Comparison of ENCODE assay signal across 1 cellular context in the genomic region with DNA sequence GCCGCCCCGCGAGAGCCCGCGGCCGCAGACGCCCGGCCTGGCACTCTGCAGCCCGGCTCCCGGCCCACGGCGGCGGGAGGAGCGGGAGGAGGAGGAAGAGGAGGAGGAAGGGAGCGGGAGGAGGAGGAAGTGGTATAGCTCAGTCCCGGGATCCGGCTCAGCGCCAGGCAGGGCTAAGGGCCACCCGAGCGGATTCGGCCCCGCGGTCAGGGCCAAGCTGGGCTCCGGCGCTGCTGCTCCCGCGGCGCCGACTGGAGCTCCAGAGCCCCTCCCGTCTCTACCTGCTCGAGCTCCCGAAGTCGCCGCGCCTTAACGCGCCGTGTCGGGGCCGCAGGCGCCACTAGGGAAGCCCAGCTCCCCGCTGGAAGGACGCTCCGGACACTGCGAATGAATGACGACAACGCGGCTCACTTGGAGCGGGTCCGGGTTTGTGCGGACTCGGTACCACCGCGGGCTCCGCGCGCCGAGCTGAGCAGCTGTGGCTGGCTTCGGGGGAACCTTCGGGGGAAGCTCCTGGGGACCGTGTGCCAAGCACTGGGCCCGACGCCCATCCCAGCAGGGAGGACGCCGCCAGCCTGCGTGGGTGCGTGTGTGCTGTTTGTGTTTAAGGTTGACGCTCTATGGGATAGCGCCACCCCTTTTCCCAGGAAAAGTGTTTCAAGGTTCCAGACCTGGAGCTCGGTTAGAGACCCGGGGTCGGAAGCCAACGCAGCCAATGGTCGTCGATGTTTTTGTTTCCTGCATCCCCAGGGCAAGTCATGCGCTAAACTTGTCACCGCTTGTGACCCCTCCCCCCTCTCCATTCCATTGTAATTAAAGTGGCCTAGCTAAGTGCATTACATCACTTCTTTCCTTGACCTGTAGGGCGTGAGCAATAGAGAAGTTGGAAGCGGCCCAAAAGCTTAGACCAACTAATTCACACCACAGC.
A peak's percentile ranks its signal among the peaks of the same experiment; 100 is the strongest.
TF ChIP-seq lines count a peak whose summit lies in the region.

A gene (minus strand): TSS at position 94 of the 928 bp plus-strand sequence. CDS start 340 bp downstream, outside the sequence.

TF ChIP-seq in HepG2, 621 proteins besides CTCF, POLR2A, EP300 and RAD21 (continued from another document and continues in another):
- TF ChIP-seq HOXD1 (CRISPR knock-in tag; IDR thresholded peaks at IDR 0.05): peak; percentile 61; the same call in 1 of the 2 replicates
- TF ChIP-seq, protein P1, sequence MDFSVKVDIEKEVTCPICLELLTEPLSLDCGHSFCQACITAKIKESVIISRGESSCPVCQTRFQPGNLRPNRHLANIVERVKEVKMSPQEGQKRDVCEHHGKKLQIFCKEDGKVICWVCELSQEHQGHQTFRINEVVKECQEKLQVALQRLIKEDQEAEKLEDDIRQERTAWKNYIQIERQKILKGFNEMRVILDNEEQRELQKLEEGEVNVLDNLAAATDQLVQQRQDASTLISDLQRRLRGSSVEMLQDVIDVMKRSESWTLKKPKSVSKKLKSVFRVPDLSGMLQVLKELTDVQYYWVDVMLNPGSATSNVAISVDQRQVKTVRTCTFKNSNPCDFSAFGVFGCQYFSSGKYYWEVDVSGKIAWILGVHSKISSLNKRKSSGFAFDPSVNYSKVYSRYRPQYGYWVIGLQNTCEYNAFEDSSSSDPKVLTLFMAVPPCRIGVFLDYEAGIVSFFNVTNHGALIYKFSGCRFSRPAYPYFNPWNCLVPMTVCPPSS (IDR thresholded peaks at IDR 0.05): no peak
- no peak for TF ChIP-seq ELF1 (CRISPR knock-in tag; IDR thresholded peaks at IDR 0.05)
- TF ChIP-seq ZNF484 (CRISPR knock-in tag; IDR thresholded peaks at IDR 0.05; ENCODE audit: borderline replicate concordance, low read depth): no peak
- TF ChIP-seq, protein P2, sequence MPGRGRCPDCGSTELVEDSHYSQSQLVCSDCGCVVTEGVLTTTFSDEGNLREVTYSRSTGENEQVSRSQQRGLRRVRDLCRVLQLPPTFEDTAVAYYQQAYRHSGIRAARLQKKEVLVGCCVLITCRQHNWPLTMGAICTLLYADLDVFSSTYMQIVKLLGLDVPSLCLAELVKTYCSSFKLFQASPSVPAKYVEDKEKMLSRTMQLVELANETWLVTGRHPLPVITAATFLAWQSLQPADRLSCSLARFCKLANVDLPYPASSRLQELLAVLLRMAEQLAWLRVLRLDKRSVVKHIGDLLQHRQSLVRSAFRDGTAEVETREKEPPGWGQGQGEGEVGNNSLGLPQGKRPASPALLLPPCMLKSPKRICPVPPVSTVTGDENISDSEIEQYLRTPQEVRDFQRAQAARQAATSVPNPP (CRISPR knock-in tag; IDR thresholded peaks at IDR 0.05): no peak
- TF ChIP-seq, protein P3, sequence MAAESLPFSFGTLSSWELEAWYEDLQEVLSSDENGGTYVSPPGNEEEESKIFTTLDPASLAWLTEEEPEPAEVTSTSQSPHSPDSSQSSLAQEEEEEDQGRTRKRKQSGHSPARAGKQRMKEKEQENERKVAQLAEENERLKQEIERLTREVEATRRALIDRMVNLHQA (CRISPR knock-in tag; IDR thresholded peaks at IDR 0.05): no peak
- no peak for TF ChIP-seq RFX3 (CRISPR knock-in tag; IDR thresholded peaks at IDR 0.05)
- peak; percentile 88 for TF ChIP-seq ZNF777 (CRISPR knock-in tag; IDR thresholded peaks at IDR 0.05)
- peak; percentile 42; the same call in 1 of the 2 replicates for TF ChIP-seq MIER3 (CRISPR knock-in tag; IDR thresholded peaks at IDR 0.05; ENCODE audit: borderline replicate concordance)
- TF ChIP-seq WIZ (CRISPR knock-in tag; IDR thresholded peaks at IDR 0.05): peak; percentile 62; the same call in 1 of the 2 replicates
- TF ChIP-seq PHB2 (IDR thresholded peaks at IDR 0.05; ENCODE audit: partially characterized antibody): no peak
- TF ChIP-seq GATAD2A (CRISPR knock-in tag; IDR thresholded peaks at IDR 0.05): peak; percentile 74
- no peak for TF ChIP-seq DPF2 (CRISPR knock-in tag; IDR thresholded peaks at IDR 0.05; ENCODE audit: borderline replicate concordance, low read depth)
- TF ChIP-seq ELF4 (CRISPR knock-in tag; IDR thresholded peaks at IDR 0.05; ENCODE audit: borderline replicate concordance): no peak
- TF ChIP-seq, protein P4, sequence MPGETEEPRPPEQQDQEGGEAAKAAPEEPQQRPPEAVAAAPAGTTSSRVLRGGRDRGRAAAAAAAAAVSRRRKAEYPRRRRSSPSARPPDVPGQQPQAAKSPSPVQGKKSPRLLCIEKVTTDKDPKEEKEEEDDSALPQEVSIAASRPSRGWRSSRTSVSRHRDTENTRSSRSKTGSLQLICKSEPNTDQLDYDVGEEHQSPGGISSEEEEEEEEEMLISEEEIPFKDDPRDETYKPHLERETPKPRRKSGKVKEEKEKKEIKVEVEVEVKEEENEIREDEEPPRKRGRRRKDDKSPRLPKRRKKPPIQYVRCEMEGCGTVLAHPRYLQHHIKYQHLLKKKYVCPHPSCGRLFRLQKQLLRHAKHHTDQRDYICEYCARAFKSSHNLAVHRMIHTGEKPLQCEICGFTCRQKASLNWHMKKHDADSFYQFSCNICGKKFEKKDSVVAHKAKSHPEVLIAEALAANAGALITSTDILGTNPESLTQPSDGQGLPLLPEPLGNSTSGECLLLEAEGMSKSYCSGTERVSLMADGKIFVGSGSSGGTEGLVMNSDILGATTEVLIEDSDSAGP (CRISPR knock-in tag; IDR thresholded peaks at IDR 0.05; ENCODE audit: borderline replicate concordance): peak; percentile 68; the same call in 1 of the 2 replicates
- TF ChIP-seq, protein P5, sequence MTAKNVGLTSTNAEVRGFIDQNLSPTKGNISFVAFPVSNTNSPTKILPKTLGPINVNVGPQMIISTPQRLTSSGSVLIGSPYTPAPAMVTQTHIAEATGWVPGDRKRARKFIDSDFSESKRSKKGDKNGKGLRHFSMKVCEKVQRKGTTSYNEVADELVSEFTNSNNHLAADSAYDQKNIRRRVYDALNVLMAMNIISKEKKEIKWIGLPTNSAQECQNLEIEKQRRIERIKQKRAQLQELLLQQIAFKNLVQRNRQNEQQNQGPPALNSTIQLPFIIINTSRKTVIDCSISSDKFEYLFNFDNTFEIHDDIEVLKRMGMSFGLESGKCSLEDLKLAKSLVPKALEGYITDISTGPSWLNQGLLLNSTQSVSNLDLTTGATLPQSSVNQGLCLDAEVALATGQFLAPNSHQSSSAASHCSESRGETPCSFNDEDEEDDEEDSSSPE (CRISPR knock-in tag; IDR thresholded peaks at IDR 0.05): no peak; the same call in 1 of the 2 replicates
- TF ChIP-seq SP5 (CRISPR knock-in tag; IDR thresholded peaks at IDR 0.05; ENCODE audit: borderline replicate concordance, low read depth): 0 out of 2 replicates have a peak, but pooled peaks have one; percentile 10
- TF ChIP-seq ZBTB1 (CRISPR knock-in tag; IDR thresholded peaks at IDR 0.05; ENCODE audit: borderline replicate concordance): no peak
- TF ChIP-seq, protein P6, sequence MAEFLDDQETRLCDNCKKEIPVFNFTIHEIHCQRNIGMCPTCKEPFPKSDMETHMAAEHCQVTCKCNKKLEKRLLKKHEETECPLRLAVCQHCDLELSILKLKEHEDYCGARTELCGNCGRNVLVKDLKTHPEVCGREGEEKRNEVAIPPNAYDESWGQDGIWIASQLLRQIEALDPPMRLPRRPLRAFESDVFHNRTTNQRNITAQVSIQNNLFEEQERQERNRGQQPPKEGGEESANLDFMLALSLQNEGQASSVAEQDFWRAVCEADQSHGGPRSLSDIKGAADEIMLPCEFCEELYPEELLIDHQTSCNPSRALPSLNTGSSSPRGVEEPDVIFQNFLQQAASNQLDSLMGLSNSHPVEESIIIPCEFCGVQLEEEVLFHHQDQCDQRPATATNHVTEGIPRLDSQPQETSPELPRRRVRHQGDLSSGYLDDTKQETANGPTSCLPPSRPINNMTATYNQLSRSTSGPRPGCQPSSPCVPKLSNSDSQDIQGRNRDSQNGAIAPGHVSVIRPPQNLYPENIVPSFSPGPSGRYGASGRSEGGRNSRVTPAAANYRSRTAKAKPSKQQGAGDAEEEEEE (CRISPR knock-in tag; IDR thresholded peaks at IDR 0.05; ENCODE audit: borderline replicate concordance): no peak
- peak; percentile 43; the same call in 1 of the 2 replicates for TF ChIP-seq SRY (CRISPR knock-in tag; IDR thresholded peaks at IDR 0.05)
- TF ChIP-seq ZNF232 (CRISPR knock-in tag; IDR thresholded peaks at IDR 0.05; ENCODE audit: borderline replicate concordance): peak; percentile 88; the same call in 1 of the 2 replicates
- TF ChIP-seq, protein P7, sequence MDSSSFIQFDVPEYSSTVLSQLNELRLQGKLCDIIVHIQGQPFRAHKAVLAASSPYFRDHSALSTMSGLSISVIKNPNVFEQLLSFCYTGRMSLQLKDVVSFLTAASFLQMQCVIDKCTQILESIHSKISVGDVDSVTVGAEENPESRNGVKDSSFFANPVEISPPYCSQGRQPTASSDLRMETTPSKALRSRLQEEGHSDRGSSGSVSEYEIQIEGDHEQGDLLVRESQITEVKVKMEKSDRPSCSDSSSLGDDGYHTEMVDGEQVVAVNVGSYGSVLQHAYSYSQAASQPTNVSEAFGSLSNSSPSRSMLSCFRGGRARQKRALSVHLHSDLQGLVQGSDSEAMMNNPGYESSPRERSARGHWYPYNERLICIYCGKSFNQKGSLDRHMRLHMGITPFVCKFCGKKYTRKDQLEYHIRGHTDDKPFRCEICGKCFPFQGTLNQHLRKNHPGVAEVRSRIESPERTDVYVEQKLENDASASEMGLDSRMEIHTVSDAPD (CRISPR knock-in tag; IDR thresholded peaks at IDR 0.05): no peak
- TF ChIP-seq PHF21A (CRISPR knock-in tag; IDR thresholded peaks at IDR 0.05): peak; percentile 55; the same call in 1 of the 2 replicates
- peak; percentile 73 for TF ChIP-seq TAF1 (CRISPR knock-in tag; IDR thresholded peaks at IDR 0.05)
- no peak for TF ChIP-seq KLF11 (CRISPR knock-in tag; IDR thresholded peaks at IDR 0.05)
- peak; percentile 69; the same call in 1 of the 2 replicates for TF ChIP-seq ZC3H13 (CRISPR knock-in tag; IDR thresholded peaks at IDR 0.05)
- TF ChIP-seq, protein P8, sequence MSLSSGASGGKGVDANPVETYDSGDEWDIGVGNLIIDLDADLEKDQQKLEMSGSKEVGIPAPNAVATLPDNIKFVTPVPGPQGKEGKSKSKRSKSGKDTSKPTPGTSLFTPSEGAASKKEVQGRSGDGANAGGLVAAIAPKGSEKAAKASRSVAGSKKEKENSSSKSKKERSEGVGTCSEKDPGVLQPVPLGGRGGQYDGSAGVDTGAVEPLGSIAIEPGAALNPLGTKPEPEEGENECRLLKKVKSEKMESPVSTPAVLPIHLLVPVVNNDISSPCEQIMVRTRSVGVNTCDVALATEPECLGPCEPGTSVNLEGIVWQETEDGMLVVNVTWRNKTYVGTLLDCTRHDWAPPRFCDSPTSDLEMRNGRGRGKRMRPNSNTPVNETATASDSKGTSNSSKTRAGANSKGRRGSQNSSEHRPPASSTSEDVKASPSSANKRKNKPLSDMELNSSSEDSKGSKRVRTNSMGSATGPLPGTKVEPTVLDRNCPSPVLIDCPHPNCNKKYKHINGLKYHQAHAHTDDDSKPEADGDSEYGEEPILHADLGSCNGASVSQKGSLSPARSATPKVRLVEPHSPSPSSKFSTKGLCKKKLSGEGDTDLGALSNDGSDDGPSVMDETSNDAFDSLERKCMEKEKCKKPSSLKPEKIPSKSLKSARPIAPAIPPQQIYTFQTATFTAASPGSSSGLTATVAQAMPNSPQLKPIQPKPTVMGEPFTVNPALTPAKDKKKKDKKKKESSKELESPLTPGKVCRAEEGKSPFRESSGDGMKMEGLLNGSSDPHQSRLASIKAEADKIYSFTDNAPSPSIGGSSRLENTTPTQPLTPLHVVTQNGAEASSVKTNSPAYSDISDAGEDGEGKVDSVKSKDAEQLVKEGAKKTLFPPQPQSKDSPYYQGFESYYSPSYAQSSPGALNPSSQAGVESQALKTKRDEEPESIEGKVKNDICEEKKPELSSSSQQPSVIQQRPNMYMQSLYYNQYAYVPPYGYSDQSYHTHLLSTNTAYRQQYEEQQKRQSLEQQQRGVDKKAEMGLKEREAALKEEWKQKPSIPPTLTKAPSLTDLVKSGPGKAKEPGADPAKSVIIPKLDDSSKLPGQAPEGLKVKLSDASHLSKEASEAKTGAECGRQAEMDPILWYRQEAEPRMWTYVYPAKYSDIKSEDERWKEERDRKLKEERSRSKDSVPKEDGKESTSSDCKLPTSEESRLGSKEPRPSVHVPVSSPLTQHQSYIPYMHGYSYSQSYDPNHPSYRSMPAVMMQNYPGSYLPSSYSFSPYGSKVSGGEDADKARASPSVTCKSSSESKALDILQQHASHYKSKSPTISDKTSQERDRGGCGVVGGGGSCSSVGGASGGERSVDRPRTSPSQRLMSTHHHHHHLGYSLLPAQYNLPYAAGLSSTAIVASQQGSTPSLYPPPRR (CRISPR knock-in tag; IDR thresholded peaks at IDR 0.05; ENCODE audit: borderline replicate concordance): peak; percentile 54; the same call in 1 of the 2 replicates
- TF ChIP-seq SNRNP70 (IDR thresholded peaks at IDR 0.05; ENCODE audit: low read depth, low read length): no peak
- TF ChIP-seq U2AF2 (IDR thresholded peaks at IDR 0.05; ENCODE audit: low read depth, low read length): no peak
- TF ChIP-seq, protein P9, sequence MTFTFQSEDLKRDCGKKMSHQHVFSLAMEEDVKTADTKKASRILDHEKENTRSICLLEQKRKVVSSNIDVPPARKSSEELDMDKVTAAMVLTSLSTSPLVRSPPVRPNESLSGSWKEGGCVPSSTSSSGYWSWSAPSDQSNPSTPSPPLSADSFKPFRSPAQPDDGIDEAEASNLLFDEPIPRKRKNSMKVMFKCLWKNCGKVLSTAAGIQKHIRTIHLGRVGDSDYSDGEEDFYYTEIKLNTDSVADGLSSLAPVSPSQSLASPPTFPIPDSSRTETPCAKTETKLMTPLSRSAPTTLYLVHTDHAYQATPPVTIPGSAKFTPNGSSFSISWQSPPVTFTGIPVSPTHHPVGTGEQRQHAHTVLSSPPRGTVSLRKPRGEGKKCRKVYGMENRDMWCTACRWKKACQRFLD (CRISPR knock-in tag; IDR thresholded peaks at IDR 0.05; ENCODE audit: borderline replicate concordance): 0 out of 2 replicates have a peak, but pooled peaks have one; percentile 67
- TF ChIP-seq MIER2 (CRISPR knock-in tag; IDR thresholded peaks at IDR 0.05): no peak
- TF ChIP-seq, protein P10, sequence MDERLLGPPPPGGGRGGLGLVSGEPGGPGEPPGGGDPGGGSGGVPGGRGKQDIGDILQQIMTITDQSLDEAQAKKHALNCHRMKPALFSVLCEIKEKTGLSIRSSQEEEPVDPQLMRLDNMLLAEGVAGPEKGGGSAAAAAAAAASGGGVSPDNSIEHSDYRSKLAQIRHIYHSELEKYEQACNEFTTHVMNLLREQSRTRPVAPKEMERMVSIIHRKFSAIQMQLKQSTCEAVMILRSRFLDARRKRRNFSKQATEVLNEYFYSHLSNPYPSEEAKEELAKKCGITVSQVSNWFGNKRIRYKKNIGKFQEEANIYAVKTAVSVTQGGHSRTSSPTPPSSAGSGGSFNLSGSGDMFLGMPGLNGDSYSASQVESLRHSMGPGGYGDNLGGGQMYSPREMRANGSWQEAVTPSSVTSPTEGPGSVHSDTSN (CRISPR knock-in tag; IDR thresholded peaks at IDR 0.05): no peak
- no peak; the same call in 1 of the 2 replicates for TF ChIP-seq ZBTB8A (CRISPR knock-in tag; IDR thresholded peaks at IDR 0.05; ENCODE audit: borderline replicate concordance, low read depth)
- TF ChIP-seq GTF3A (CRISPR knock-in tag; conservative IDR thresholded peaks at IDR 0.05): 0 out of 2 replicates have a peak, but pooled peaks have one; percentile 73
